36 cellular contexts compared by ENCODE assay signal in the genomic region with DNA sequence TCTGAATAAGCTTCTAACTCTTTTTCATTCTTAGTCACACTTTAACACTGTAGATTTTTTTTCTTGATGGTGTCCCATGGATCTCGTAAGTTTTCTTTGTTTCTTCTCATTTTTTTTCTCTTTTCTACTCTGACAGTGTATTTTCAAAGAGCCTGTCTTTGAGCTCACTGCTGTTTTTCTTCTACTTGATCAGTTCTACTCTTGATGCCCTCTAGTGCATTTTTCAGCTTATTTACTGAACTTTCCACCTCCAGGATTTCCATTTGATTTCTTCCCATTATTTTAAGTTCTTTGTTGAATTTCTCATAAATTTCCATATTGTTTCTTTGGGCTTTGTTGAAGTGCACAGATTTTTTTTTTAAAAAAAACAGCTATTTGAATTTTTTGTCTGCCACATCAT.
DNase-seq lines count a peak whose midpoint lies in the region; ATAC-seq, FAIRE-seq and TF ChIP-seq lines count a peak whose summit lies in the region.
"Had no signal": no experiment of that assay in that cellular context is flagged by ENCODE, and none has a peak within 500 bp of the region (broad histone marks: within the 10 kb centered on the region; RNA-seq: fewer than 3 reads in every experiment).

No MANE protein-coding gene starts in this region.

- no peaks in the 10 kb centered on the region for H3K36me3 ChIP-seq in HepG2 (replicated peaks in 1 of 2; ENCODE audit: control insufficient read depth in 1 of 2, insufficient read depth in 2 of 2, low read length in 2 of 2)
- H3K36me3 ChIP-seq in right lobe of liver, result no peaks in the 10 kb centered on the region
- H3K36me3 ChIP-seq in K562 (ENCODE audit: control insufficient read depth, insufficient read depth, low read length), result no peaks in the 10 kb centered on the region
- H3K36me3 ChIP-seq: BE2C; BLaER1; BLaER1 treated with 17β-estradiol and CSF1 and Interleukin-3, amounts not matched to agents 10 nM and 100 nM had no signal

- H3K79me2 ChIP-seq in HepG2 (ENCODE audit: insufficient read depth, low read length) (no peaks in the 10 kb centered on the region), K562 (ENCODE audit: control insufficient read depth, insufficient read depth, low read length) (no peaks in the 10 kb centered on the region)

- FAIRE-seq in HepG2 (lab: Jason Lieb, UNC), result no peak
- FAIRE-seq in K562 (lab: Jason Lieb, UNC), result no peak
- FAIRE-seq: A204.1, A549, D721Med had no signal

- TF ChIP-seq CTCF in HepG2 (CRISPR knock-in tag; IDR thresholded peaks at IDR 0.05) (no peak), right lobe of liver (IDR thresholded peaks at IDR 0.05) (no peak), K562 (IDR thresholded peaks at IDR 0.05 in 2 of 3, conservative IDR thresholded peaks at IDR 0.05 in 1 of 3; ENCODE audit: insufficient read depth in 2 of 3, low read depth in 1 of 3, low read length in 3 of 3) (no peak)

- H3K36me3 Mint-ChIP-seq in activated naive CD4-positive, alpha-beta T cell treated with anti-CD3 and anti-CD28 coated beads, Interleukin-2, amount 50 U/mL, for 72 hours, result peaks cover 28 to 45% of the 10 kb centered on the region in 2 donors
- H3K36me3 Mint-ChIP-seq: CD14-positive monocyte; CD4-positive, CD25-positive, alpha-beta regulatory T cell; CD8-positive, alpha-beta T cell had no signal

- H3K9me1 ChIP-seq in K562 (ENCODE audit: control insufficient read depth, insufficient read depth, low read length), result no peaks in the 10 kb centered on the region

- TF ChIP-seq RAD21 in HepG2 (CRISPR knock-in tag; IDR thresholded peaks at IDR 0.05) (no peak), K562 (CRISPR knock-in tag; conservative IDR thresholded peaks at IDR 0.05 in 1 of 2, IDR thresholded peaks at IDR 0.05 in 1 of 2) (no peak)

- DNase-seq in HepG2 (ENCODE audit: low spot score) (no peak), right lobe of liver (no peak), Caki2 (ENCODE audit: low read depth) (peak; percentile 14), KBM-7 (peak; percentile 7), K562 (ENCODE audit: extremely low read depth in 1 of 4, low spot score in 3 of 4) (no peak), NOMO-1 treated with DMSO at 0.1 percent for 48 hours (lab: John Stamatoyannopoulos, UW; ENCODE audit: unreplicated experiment) (no peak), DMS 273 treated with DMSO at 0.1 percent for 48 hours (lab: John Stamatoyannopoulos, UW) (no peak)
- no peak for DNase-seq in activated naive CD4-positive, alpha-beta T cell treated with anti-CD3 and anti-CD28 coated beads, Interleukin-2, amount 50 U/mL, for 72 hours (ENCODE audit: low spot score in 2 of 2)
- DNase-seq: 8988T; ACHN; AML-193; BE2C; C1 segment of cervical spinal cord; Caco-2; Calu3; CD4-positive, alpha-beta memory T cell; CD4-positive, alpha-beta T cell; CD4-positive, CD25-positive, alpha-beta regulatory T cell; CD8-positive, alpha-beta memory T cell; CD8-positive, alpha-beta T cell; COR-L47; DMS153; DMS53; DMS79; DMS79 treated with DMSO at 0.1 percent for 48 hours; DND-41; EL had no signal

- H3K4me1 ChIP-seq in HepG2 (ENCODE audit: insufficient read depth, low read length) (no peaks in the 10 kb centered on the region), right lobe of liver (no peaks in the 10 kb centered on the region), K562 (replicated peaks in 1 of 2; ENCODE audit: control insufficient read depth in 2 of 2, insufficient read depth in 2 of 2, low read length in 2 of 2) (no peaks in the 10 kb centered on the region)
- H3K4me1 ChIP-seq: A549; BE2C; BLaER1; BLaER1 treated with 17β-estradiol and CSF1 and Interleukin-3, amounts not matched to agents 10 nM and 100 nM; Caco-2 had no signal

- H4K20me1 ChIP-seq in HepG2 (ENCODE audit: insufficient read depth, low read length), result no peaks in the 10 kb centered on the region
- H4K20me1 ChIP-seq in K562 (replicated peaks; ENCODE audit: control insufficient read depth, insufficient read depth, low read length), result no peaks in the 10 kb centered on the region
- H4K20me1 ChIP-seq: BLaER1; BLaER1 treated with 17β-estradiol and CSF1 and Interleukin-3, amounts not matched to agents 10 nM and 100 nM had no signal

- H3K27ac Mint-ChIP-seq in activated naive CD4-positive, alpha-beta T cell treated with anti-CD3 and anti-CD28 coated beads, Interleukin-2, amount 50 U/mL, for 72 hours, result no peak overlapping the region
- H3K27ac Mint-ChIP-seq: B cell; CD14-positive monocyte; CD4-positive, alpha-beta memory T cell; CD4-positive, alpha-beta T cell; CD4-positive, CD25-positive, alpha-beta regulatory T cell; CD8-positive, alpha-beta memory T cell; CD8-positive, alpha-beta T cell had no signal

- H3K27me3 ChIP-seq in HepG2 (ENCODE audit: control insufficient read depth in 1 of 2, insufficient read depth in 2 of 2, low read length in 2 of 2) (no peaks in the 10 kb centered on the region), right lobe of liver (no peaks in the 10 kb centered on the region), K562 (ENCODE audit: control insufficient read depth in 2 of 2, insufficient read depth in 2 of 2, low read length in 2 of 2) (no peaks in the 10 kb centered on the region)
- H3K27me3 ChIP-seq: BE2C; BLaER1; BLaER1 treated with 17β-estradiol and CSF1 and Interleukin-3, amounts not matched to agents 10 nM and 100 nM had no signal

- whole genome bisulfite sequencing in HepG2 (ENCODE audit: low lambda C conversion rate), result 5% methylated on average over 1 of the region's 1 CpG
- 8% methylated on average over 1 of the region's 1 CpG for WGBS in right lobe of liver (ENCODE audit: insufficient coverage, low coverage, low lambda C conversion rate, missing lambda C conversion rate)
- 0% methylated on average over 1 of the region's 1 CpG for WGBS in K562 (ENCODE audit: insufficient coverage, low coverage, missing lambda C conversion rate)

- TF ChIP-seq POLR2A in HepG2 (IDR thresholded peaks at IDR 0.05; ENCODE audit: insufficient read depth in 1 of 2, low read depth in 2 of 2, low read length in 2 of 2) (no peak), right lobe of liver (IDR thresholded peaks at IDR 0.05) (no peak), K562 (conservative IDR thresholded peaks at IDR 0.05) (no peak)

- intact Hi-C loops in HepG2 (cut with micrococcal nuclease; ENCODE audit: unreplicated experiment) (no loop called here), right lobe of liver (cut with DNase I) (no loop called here), K562 (cut with micrococcal nuclease) (no loop called here)

- H2AFZ ChIP-seq in HepG2 (ENCODE audit: low read length), result no peak overlapping the region
- no peak overlapping the region for H2AFZ ChIP-seq in K562 (ENCODE audit: low read depth, low read length)

- CTCF ChIA-PET in HepG2 (lab: Yijun Ruan, JAX; ENCODE audit: low intra/inter-chr PET ratio, low total read pairs) (no interaction called here), K562 (lab: Yijun Ruan, JAX; ENCODE audit: low intra/inter-chr PET ratio) (no interaction called here)

- no peak overlapping the region for H3K4me3 ChIP-seq in HepG2 (replicated peaks in 1 of 3; ENCODE audit: insufficient read depth in 1 of 3, low read depth in 2 of 3, low read length in 3 of 3)
- no peak overlapping the region for H3K4me3 ChIP-seq in right lobe of liver
- H3K4me3 ChIP-seq in K562, result no peak overlapping the region
- H3K4me3 ChIP-seq: A549; BLaER1; BLaER1 treated with 17β-estradiol and CSF1 and Interleukin-3, amounts not matched to agents 10 nM and 100 nM had no signal

- TF ChIP-seq EP300 in HepG2 (IDR thresholded peaks at IDR 0.05; ENCODE audit: low read depth in 2 of 2, low read length in 2 of 2) (no peak), HepG2 (CRISPR knock-in tag; IDR thresholded peaks at IDR 0.05; ENCODE audit: borderline replicate concordance) (no peak), K562 (IDR thresholded peaks at IDR 0.05; ENCODE audit: low read length) (no peak)

- ATAC-seq in HepG2, result no peak
- no peak for ATAC-seq in right lobe of liver
- no peak for ATAC-seq in K562
- ATAC-seq in activated naive CD4-positive, alpha-beta T cell treated with anti-CD3 and anti-CD28 coated beads, Interleukin-2, amount 50 U/mL, for 72 hours, result no peak
- ATAC-seq: A549; CD8-positive, alpha-beta T cell had no signal

- BruUV-seq in HepG2 (replicated peaks; lab: Mats Ljungman, UMichigan), result no TSS peak
- no TSS peak for BruUV-seq in K562 (replicated peaks; lab: Mats Ljungman, UMichigan)

- H3K9ac ChIP-seq in HepG2 (ENCODE audit: insufficient read depth, low read depth, low read length) (no peak overlapping the region), K562 (ENCODE audit: insufficient read depth in 1 of 2, low read depth in 2 of 2, low read length in 2 of 2) (no peak overlapping the region)
- H3K9ac ChIP-seq: BLaER1; BLaER1 treated with 17β-estradiol and CSF1 and Interleukin-3, amounts not matched to agents 10 nM and 100 nM had no signal

- in situ Hi-C loops in HepG2 (cut with HindIII; ENCODE audit: extremely low pct_ligation_motif_present, low pct_unique_long_range_greater_than_20kb), result no loop called here
- in situ Hi-C loops in Caki2 (cut with HindIII; ENCODE audit: low pct_unique_long_range_greater_than_20kb, low sequenced_read_pairs), result no loop called here
- in situ Hi-C loops in KBM-7 (cut with MboI; ENCODE audit: low pct_unique_long_range_greater_than_20kb, low sequenced_read_pairs), result no loop called here
- in situ Hi-C loops in K562 (cut with MboI), result loop anchor here (10.0 kb wide), 1 partner anchor 1748 kb away; no protein-coding TSS in a partner anchor

- H3K4me2 ChIP-seq in HepG2 (ENCODE audit: low read depth, low read length) (no peak overlapping the region), K562 (ENCODE audit: insufficient read depth, low read length) (no peak overlapping the region)
- H3K4me2 ChIP-seq: A549; BLaER1; BLaER1 treated with 17β-estradiol and CSF1 and Interleukin-3, amounts not matched to agents 10 nM and 100 nM had no signal

- peaks cover 36 to 42% of the 10 kb centered on the region in 2 donors for H3K9me3 Mint-ChIP-seq in activated naive CD4-positive, alpha-beta T cell treated with anti-CD3 and anti-CD28 coated beads, Interleukin-2, amount 50 U/mL, for 72 hours

- POLR2A ChIA-PET in HepG2 (lab: Yijun Ruan, JAX) (no interaction called here), K562 (lab: Yijun Ruan, JAX) (no interaction called here)

- peaks cover 68% of the 10 kb centered on the region for H3K9me3 ChIP-seq in HepG2 (ENCODE audit: low read length)
- no peaks in the 10 kb centered on the region for H3K9me3 ChIP-seq in right lobe of liver
- H3K9me3 ChIP-seq in K562 (replicated peaks; ENCODE audit: control insufficient read depth, insufficient read depth, low read depth, low read length), result no peaks in the 10 kb centered on the region; the same call in 1 of the 2 replicates
- H3K9me3 ChIP-seq: BE2C had no signal

- no peak overlapping the region for H3K27ac ChIP-seq in HepG2 (ENCODE audit: extremely low read length, insufficient read depth, low read length)
- no peak overlapping the region for H3K27ac ChIP-seq in right lobe of liver
- no peak overlapping the region for H3K27ac ChIP-seq in K562 (ENCODE audit: extremely low read depth, low read depth, low read length)
- H3K27ac ChIP-seq: 22Rv1; A549; BLaER1; BLaER1 treated with 17β-estradiol and CSF1 and Interleukin-3, amounts not matched to agents 10 nM and 100 nM; C4-2B had no signal

TF ChIP-seq in HepG2, 621 proteins besides CTCF, POLR2A, EP300 and RAD21 (continues in another document):
- TF ChIP-seq POGZ (CRISPR knock-in tag; IDR thresholded peaks at IDR 0.05), result no peak
- no peak for TF ChIP-seq ZNF766 (CRISPR knock-in tag; IDR thresholded peaks at IDR 0.05; ENCODE audit: borderline replicate concordance)

TF ChIP-seq in K562, 482 proteins besides CTCF, POLR2A, EP300 and RAD21 (continues in another document):
- TF ChIP-seq ZNF23 (CRISPR knock-in tag; IDR thresholded peaks at IDR 0.05), result no peak

Comparison
In these comparisons a context has a peak if more than half of its experiments do, and no peak if none do; other contexts are left out.
1. DNase-seq: peak in Caki2 (single experiment) and KBM-7 (single experiment); none in HepG2 (single experiment), right lobe of liver (0 of 3), K562 (0 of 4), NOMO-1 treated with DMSO at 0.1 percent for 48 hours (single experiment), activated naive CD4-positive, alpha-beta T cell treated with anti-CD3 and anti-CD28 coated beads, Interleukin-2, amount 50 U/mL, for 72 hours (0 of 2) and DMS 273 treated with DMSO at 0.1 percent for 48 hours (single experiment).